8 cellular contexts compared by ENCODE assay signal in the genomic region with DNA sequence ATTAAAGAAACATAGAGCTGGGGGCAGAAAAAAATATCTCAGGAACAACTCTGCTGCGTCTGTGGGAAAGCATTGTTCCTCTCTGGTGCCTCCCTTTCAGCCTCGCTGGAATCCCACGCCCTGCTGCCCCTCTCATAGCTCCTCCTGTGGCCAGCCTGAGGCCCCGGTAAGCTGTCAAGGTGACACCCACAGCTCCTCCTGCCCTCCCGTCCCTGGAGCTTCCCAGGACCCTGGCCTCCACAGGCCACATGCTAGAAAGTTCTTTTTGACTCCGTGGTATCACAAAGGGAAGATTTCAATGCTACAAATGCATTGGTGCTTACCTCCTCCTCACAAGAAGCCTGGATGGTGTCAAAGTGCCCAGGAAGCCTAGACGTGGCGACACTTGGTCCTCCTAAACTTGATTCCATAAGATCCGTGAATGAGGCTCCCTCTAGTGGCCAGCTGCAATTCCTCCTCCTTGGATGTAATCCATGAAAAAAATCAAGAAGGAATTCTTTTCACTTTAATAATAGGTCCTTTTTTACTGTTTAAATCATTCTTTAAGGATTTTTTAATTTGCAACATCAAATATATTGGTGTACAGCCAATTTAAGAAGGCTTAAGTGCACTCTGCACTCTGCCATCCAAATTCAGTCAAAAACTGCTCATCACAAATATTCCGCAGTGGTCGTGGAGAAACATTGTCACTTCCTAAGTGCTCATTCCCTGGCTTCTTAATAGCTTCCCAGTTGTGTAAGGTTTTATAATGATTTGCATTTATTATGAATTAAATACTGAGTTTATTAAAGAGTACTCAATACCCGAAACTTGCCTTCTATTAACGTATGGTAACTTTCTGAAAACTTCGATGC.
DNase-seq lines count a peak whose midpoint lies in the region; ATAC-seq and TF ChIP-seq lines count a peak whose summit lies in the region.

No MANE protein-coding gene starts in this region.

- H3K27ac ChIP-seq in neutrophil: no peak overlapping the region
- no peak overlapping the region for H3K27ac ChIP-seq in vagina

- intact Hi-C loops in Caco-2 (cut with micrococcal nuclease; ENCODE audit: unreplicated experiment): loop anchor here (1.0 to 10.0 kb wide), 3 partner anchors 121 to 485 kb away; a partner anchor contains a TSS
- intact Hi-C loops in activated CD8-positive, alpha-beta T cell treated with anti-CD3 and anti-CD28 coated beads for 36 hours (cut with micrococcal nuclease): loop anchor here (10.0 kb wide), 1 partner anchor 501 kb away; no protein-coding TSS in a partner anchor
- intact Hi-C loops in vagina (cut with DNase I): no loop called here

- DNase-seq in Caco-2: peak; percentile 72 to 77
- peak; percentile 63 for DNase-seq in HEK293T (ENCODE audit: extremely low spot score)
- peak; percentile 26 for DNase-seq in NCI-H446 treated with DMSO at 0.1 percent for 48 hours (lab: John Stamatoyannopoulos, UW)
- peak; percentile 67 for DNase-seq in activated CD8-positive, alpha-beta T cell treated with anti-CD3 and anti-CD28 coated beads for 36 hours
- DNase-seq in fibroblast of pulmonary artery (ENCODE audit: low read depth): peak; percentile 78
- no peak for DNase-seq in vagina (ENCODE audit: extremely low spot score in 2 of 2)

- H3K27me3 ChIP-seq in Caco-2 (replicated peaks; ENCODE audit: control insufficient read depth, insufficient read depth, low read length): no peaks in the 10 kb centered on the region
- peaks cover 4% of the 10 kb centered on the region for H3K27me3 ChIP-seq in neutrophil
- no peaks in the 10 kb centered on the region for H3K27me3 ChIP-seq in vagina

- H3K4me3 Mint-ChIP-seq in Caco-2 (ENCODE audit: unreplicated experiment): no peak overlapping the region
- H3K4me3 Mint-ChIP-seq in activated CD8-positive, alpha-beta T cell treated with anti-CD3 and anti-CD28 coated beads for 36 hours: no peak overlapping the region

- no peak overlapping the region for H3K4me3 ChIP-seq in Caco-2 (ENCODE audit: low read depth, low read length)
- no peak overlapping the region for H3K4me3 ChIP-seq in fibroblast of pulmonary artery (replicated peaks; ENCODE audit: low read depth, low read length)
- no peak overlapping the region for H3K4me3 ChIP-seq in neutrophil (ENCODE audit: low read depth in 1 of 2, low read length in 1 of 2)
- H3K4me3 ChIP-seq in vagina: no peak overlapping the region

- TF ChIP-seq CTCF in Caco-2 (IDR thresholded peaks at IDR 0.05; ENCODE audit: insufficient read depth in 1 of 2, low read depth in 1 of 2, low read length in 1 of 2, severe bottlenecking in 1 of 2, unreplicated experiment in 1 of 2): peak; percentile 76 to 89
- TF ChIP-seq CTCF in activated CD8-positive, alpha-beta T cell treated with anti-CD3 and anti-CD28 coated beads for 36 hours (IDR thresholded peaks at IDR 0.05): peak; percentile 74
- peak; percentile 91 for TF ChIP-seq CTCF in fibroblast of pulmonary artery (IDR thresholded peaks at IDR 0.05; ENCODE audit: low read length, missing control alignments)
- TF ChIP-seq CTCF in neutrophil (IDR thresholded peaks at IDR 0.05): peak; percentile 18
- TF ChIP-seq CTCF in vagina (IDR thresholded peaks at IDR 0.05): peak; percentile 56 to 73 (median 71)

- no peak for TF ChIP-seq POLR2A in vagina (IDR thresholded peaks at IDR 0.05)

- peaks cover 16% of the 10 kb centered on the region for H3K27me3 Mint-ChIP-seq in Caco-2 (ENCODE audit: insufficient read depth, unreplicated experiment)
- peaks cover 6% of the 10 kb centered on the region for H3K27me3 Mint-ChIP-seq in activated CD8-positive, alpha-beta T cell treated with anti-CD3 and anti-CD28 coated beads for 36 hours

- POLR2A ChIA-PET in Caco-2 (lab: Charles Lee): no interaction called here
- POLR2A ChIA-PET in HEK293T (lab: Yijun Ruan, JAX): no interaction called here
- POLR2A ChIA-PET in activated CD8-positive, alpha-beta T cell treated with anti-CD3 and anti-CD28 coated beads for 36 hours (lab: Charles Lee): no interaction called here

- no peaks in the 10 kb centered on the region for H3K9me3 Mint-ChIP-seq in Caco-2 (ENCODE audit: unreplicated experiment)
- no peaks in the 10 kb centered on the region for H3K9me3 Mint-ChIP-seq in activated CD8-positive, alpha-beta T cell treated with anti-CD3 and anti-CD28 coated beads for 36 hours

- H3K36me3 ChIP-seq in Caco-2 (ENCODE audit: control insufficient read depth, insufficient read depth, low read length) (no peaks in the 10 kb centered on the region), neutrophil (no peaks in the 10 kb centered on the region), vagina (no peaks in the 10 kb centered on the region)

- H3K36me3 Mint-ChIP-seq in Caco-2 (ENCODE audit: insufficient read depth, unreplicated experiment): no peaks in the 10 kb centered on the region
- H3K36me3 Mint-ChIP-seq in activated CD8-positive, alpha-beta T cell treated with anti-CD3 and anti-CD28 coated beads for 36 hours (ENCODE audit: low read depth): no peaks in the 10 kb centered on the region

- CTCF ChIA-PET in Caco-2 (lab: Charles Lee) (interaction anchor here (1.0 kb wide), 1 partner anchor 9 kb away, joined by 3 read pairs; no protein-coding TSS in a partner anchor), HEK293T (lab: Yijun Ruan, JAX) (interaction anchor here (0.8 to 4.1 kb wide), 7 partner anchors 8 to 980 kb away, joined by 3 to 20 read pairs (median 5); no protein-coding TSS in a partner anchor)
- CTCF ChIA-PET in activated CD8-positive, alpha-beta T cell treated with anti-CD3 and anti-CD28 coated beads for 36 hours (lab: Charles Lee): interaction anchor here (0.9 to 2.9 kb wide), 10 partner anchors 9 to 486 kb away, joined by 3 to 6 read pairs (median 4); no protein-coding TSS in a partner anchor

- H3K27ac Mint-ChIP-seq in Caco-2 (ENCODE audit: unreplicated experiment): no peak overlapping the region
- H3K27ac Mint-ChIP-seq in activated CD8-positive, alpha-beta T cell treated with anti-CD3 and anti-CD28 coated beads for 36 hours: no peak overlapping the region

- no peak for ATAC-seq in activated CD8-positive, alpha-beta T cell treated with anti-CD3 and anti-CD28 coated beads for 36 hours
- ATAC-seq in GM19463 (IDR thresholded peaks at IDR 0.05; ENCODE audit: unreplicated experiment): no peak

- H3K9me3 ChIP-seq in Caco-2: no peaks in the 10 kb centered on the region
- no peaks in the 10 kb centered on the region for H3K9me3 ChIP-seq in neutrophil
- no peaks in the 10 kb centered on the region for H3K9me3 ChIP-seq in vagina

- no peaks in the 10 kb centered on the region for H3K4me1 Mint-ChIP-seq in Caco-2 (ENCODE audit: low read depth, unreplicated experiment)
- no peaks in the 10 kb centered on the region for H3K4me1 Mint-ChIP-seq in activated CD8-positive, alpha-beta T cell treated with anti-CD3 and anti-CD28 coated beads for 36 hours (ENCODE audit: low read depth)

- H3K4me1 ChIP-seq in Caco-2 (no peaks in the 10 kb centered on the region), neutrophil (ENCODE audit: control insufficient read depth in 1 of 2, insufficient read depth in 1 of 2, low read depth in 1 of 2, low read length in 1 of 2) (no peaks in the 10 kb centered on the region), vagina (no peaks in the 10 kb centered on the region)

- no TSS peak for BruUV-seq in Caco-2 (replicated peaks; lab: Mats Ljungman, UMichigan)

TF ChIP-seq in HEK293T, 16 proteins besides CTCF, POLR2A, EP300 and RAD21:
- TF ChIP-seq SP1 (IDR thresholded peaks at IDR 0.05) (no peak), LEF1 (IDR thresholded peaks at IDR 0.05; ENCODE audit: borderline replicate concordance) (no peak)

Comparison
In these comparisons a context has a peak if more than half of its experiments do, and no peak if none do; other contexts are left out.
1. DNase-seq: peak in Caco-2 (2 of 2), HEK293T (single experiment), NCI-H446 treated with DMSO at 0.1 percent for 48 hours (single experiment), activated CD8-positive, alpha-beta T cell treated with anti-CD3 and anti-CD28 coated beads for 36 hours (single experiment) and fibroblast of pulmonary artery (single experiment); none in vagina (0 of 2).
2. CTCF ChIP-seq: peak in every context shown above with its lines; median percentile 91 in fibroblast of pulmonary artery; 82 in Caco-2; 74 in activated CD8-positive, alpha-beta T cell treated with anti-CD3 and anti-CD28 coated beads for 36 hours; 71 in vagina; 18 in neutrophil.